In the genomic region with DNA sequence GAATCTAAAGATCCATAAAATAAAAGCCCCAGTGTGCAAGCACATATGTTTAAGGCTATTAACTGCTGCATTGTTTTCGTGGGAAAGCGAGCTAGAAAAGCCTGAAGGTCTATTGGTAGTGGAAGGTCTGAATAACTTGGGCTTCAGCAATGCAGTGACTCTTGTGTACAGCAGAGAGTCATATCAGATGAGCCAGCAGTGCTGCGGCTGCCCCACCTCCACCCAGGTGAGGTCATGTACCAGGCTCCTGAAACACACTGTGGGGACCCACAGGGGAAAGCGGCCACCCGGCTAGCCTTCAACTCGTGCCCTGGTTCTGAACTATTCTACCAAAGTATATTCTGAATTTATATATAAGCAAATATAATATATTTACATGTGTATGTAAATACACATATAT, we compare ENCODE assay signal across 1 cellular context.
TF ChIP-seq lines count a peak whose summit lies in the region.

No MANE protein-coding gene starts in this region.

TF ChIP-seq in K562, 482 proteins besides CTCF, POLR2A, EP300 and RAD21 (continued from another document and continues in another):
- TF ChIP-seq PHF20 (IDR thresholded peaks at IDR 0.05; ENCODE audit: partially characterized antibody) = no peak
- TF ChIP-seq NRF1 (conservative IDR thresholded peaks at IDR 0.05 in 1 of 2, IDR thresholded peaks at IDR 0.05 in 1 of 2) = no peak
- no peak for TF ChIP-seq WHSC1 (IDR thresholded peaks at IDR 0.05; ENCODE audit: low read length)
- TF ChIP-seq HNRNPK (IDR thresholded peaks at IDR 0.05; ENCODE audit: low read depth, low read length, poor library complexity, severe bottlenecking) = no peak
- TF ChIP-seq POLR2B (IDR thresholded peaks at IDR 0.05; ENCODE audit: low read depth, partially characterized antibody) = no peak
- no peak for TF ChIP-seq EZH2 (IDR thresholded peaks at IDR 0.05; ENCODE audit: borderline replicate concordance, low read depth, low read length)
- no peak for TF ChIP-seq ZNF217 (CRISPR knock-in tag; IDR thresholded peaks at IDR 0.05)
- TF ChIP-seq SRSF7 (optimal IDR thresholded peaks at IDR 0.05; ENCODE audit: low read depth, low read length) = no peak
- no peak for TF ChIP-seq RUNX1 (IDR thresholded peaks at IDR 0.05; ENCODE audit: low read depth)
- TF ChIP-seq EHMT2 (IDR thresholded peaks at IDR 0.05) = no peak
- TF ChIP-seq SIRT6 (IDR thresholded peaks at IDR 0.05; ENCODE audit: low read depth, low read length) = no peak
- TF ChIP-seq, protein P1, sequence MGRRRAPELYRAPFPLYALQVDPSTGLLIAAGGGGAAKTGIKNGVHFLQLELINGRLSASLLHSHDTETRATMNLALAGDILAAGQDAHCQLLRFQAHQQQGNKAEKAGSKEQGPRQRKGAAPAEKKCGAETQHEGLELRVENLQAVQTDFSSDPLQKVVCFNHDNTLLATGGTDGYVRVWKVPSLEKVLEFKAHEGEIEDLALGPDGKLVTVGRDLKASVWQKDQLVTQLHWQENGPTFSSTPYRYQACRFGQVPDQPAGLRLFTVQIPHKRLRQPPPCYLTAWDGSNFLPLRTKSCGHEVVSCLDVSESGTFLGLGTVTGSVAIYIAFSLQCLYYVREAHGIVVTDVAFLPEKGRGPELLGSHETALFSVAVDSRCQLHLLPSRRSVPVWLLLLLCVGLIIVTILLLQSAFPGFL (CRISPR knock-in tag; IDR thresholded peaks at IDR 0.05) = no peak
- no peak for TF ChIP-seq NCOA1 (IDR thresholded peaks at IDR 0.05; ENCODE audit: low read depth)
- TF ChIP-seq, protein P2, sequence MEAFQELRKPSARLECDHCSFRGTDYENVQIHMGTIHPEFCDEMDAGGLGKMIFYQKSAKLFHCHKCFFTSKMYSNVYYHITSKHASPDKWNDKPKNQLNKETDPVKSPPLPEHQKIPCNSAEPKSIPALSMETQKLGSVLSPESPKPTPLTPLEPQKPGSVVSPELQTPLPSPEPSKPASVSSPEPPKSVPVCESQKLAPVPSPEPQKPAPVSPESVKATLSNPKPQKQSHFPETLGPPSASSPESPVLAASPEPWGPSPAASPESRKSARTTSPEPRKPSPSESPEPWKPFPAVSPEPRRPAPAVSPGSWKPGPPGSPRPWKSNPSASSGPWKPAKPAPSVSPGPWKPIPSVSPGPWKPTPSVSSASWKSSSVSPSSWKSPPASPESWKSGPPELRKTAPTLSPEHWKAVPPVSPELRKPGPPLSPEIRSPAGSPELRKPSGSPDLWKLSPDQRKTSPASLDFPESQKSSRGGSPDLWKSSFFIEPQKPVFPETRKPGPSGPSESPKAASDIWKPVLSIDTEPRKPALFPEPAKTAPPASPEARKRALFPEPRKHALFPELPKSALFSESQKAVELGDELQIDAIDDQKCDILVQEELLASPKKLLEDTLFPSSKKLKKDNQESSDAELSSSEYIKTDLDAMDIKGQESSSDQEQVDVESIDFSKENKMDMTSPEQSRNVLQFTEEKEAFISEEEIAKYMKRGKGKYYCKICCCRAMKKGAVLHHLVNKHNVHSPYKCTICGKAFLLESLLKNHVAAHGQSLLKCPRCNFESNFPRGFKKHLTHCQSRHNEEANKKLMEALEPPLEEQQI (IDR thresholded peaks at IDR 0.05) = no peak
- no peak for TF ChIP-seq BRD4 (IDR thresholded peaks at IDR 0.05)
- TF ChIP-seq, protein P3, sequence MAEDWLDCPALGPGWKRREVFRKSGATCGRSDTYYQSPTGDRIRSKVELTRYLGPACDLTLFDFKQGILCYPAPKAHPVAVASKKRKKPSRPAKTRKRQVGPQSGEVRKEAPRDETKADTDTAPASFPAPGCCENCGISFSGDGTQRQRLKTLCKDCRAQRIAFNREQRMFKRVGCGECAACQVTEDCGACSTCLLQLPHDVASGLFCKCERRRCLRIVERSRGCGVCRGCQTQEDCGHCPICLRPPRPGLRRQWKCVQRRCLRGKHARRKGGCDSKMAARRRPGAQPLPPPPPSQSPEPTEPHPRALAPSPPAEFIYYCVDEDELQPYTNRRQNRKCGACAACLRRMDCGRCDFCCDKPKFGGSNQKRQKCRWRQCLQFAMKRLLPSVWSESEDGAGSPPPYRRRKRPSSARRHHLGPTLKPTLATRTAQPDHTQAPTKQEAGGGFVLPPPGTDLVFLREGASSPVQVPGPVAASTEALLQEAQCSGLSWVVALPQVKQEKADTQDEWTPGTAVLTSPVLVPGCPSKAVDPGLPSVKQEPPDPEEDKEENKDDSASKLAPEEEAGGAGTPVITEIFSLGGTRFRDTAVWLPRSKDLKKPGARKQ (CRISPR knock-in tag; IDR thresholded peaks at IDR 0.05) = no peak
- TF ChIP-seq GATA2 (CRISPR knock-in tag; IDR thresholded peaks at IDR 0.05) = peak; percentile 54
- no peak for TF ChIP-seq ZNF41 (CRISPR knock-in tag; conservative IDR thresholded peaks at IDR 0.05)
- TF ChIP-seq, protein P4, sequence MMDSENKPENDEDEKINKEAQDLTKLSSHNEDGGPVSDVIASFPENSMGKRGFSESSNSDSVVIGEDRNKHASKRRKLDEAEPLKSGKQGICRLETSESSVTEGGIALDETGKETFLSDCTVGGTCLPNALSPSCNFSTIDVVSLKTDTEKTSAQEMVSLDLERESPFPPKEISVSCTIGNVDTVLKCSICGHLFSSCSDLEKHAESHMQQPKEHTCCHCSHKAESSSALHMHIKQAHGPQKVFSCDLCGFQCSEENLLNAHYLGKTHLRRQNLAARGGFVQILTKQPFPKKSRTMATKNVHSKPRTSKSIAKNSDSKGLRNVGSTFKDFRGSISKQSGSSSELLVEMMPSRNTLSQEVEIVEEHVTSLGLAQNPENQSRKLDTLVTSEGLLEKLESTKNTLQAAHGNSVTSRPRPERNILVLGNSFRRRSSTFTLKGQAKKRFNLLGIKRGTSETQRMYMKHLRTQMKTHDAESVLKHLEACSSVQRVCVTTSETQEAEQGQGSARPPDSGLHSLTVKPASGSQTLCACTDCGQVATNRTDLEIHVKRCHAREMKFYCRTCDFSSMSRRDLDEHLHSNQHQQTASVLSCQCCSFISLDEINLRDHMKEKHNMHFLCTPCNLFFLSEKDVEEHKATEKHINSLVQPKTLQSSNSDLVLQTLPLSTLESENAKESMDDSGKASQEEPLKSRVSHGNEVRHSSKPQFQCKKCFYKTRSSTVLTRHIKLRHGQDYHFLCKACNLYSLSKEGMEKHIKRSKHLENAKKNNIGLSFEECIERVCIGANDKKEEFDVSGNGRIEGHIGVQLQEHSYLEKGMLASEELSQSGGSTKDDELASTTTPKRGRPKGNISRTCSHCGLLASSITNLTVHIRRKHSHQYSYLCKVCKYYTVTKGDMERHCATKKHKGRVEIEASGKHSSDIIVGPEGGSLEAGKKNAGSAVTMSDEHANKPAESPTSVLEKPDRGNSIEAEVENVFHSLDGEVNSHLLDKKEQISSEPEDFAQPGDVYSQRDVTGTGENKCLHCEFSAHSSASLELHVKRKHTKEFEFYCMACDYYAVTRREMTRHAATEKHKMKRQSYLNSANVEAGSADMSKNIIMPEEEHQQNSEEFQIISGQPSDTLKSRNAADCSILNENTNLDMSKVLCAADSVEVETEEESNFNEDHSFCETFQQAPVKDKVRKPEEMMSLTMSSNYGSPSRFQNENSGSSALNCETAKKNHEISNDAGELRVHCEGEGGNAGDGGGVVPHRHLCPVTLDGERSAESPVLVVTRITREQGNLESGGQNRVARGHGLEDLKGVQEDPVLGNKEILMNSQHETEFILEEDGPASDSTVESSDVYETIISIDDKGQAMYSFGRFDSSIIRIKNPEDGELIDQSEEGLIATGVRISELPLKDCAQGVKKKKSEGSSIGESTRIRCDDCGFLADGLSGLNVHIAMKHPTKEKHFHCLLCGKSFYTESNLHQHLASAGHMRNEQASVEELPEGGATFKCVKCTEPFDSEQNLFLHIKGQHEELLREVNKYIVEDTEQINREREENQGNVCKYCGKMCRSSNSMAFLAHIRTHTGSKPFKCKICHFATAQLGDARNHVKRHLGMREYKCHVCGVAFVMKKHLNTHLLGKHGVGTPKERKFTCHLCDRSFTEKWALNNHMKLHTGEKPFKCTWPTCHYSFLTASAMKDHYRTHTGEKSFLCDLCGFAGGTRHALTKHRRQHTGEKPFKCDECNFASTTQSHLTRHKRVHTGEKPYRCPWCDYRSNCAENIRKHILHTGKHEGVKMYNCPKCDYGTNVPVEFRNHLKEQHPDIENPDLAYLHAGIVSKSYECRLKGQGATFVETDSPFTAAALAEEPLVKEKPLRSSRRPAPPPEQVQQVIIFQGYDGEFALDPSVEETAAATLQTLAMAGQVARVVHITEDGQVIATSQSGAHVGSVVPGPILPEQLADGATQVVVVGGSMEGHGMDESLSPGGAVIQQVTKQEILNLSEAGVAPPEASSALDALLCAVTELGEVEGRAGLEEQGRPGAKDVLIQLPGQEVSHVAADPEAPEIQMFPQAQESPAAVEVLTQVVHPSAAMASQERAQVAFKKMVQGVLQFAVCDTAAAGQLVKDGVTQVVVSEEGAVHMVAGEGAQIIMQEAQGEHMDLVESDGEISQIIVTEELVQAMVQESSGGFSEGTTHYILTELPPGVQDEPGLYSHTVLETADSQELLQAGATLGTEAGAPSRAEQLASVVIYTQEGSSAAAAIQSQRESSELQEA (IDR thresholded peaks at IDR 0.05; ENCODE audit: low read depth) = no peak
- no peak for TF ChIP-seq IRF2 (CRISPR knock-in tag; IDR thresholded peaks at IDR 0.05)
- TF ChIP-seq NCOR1 (IDR thresholded peaks at IDR 0.05) = 0 out of 2 replicates have a peak, but pooled peaks have one; percentile 17
- no peak for TF ChIP-seq SAFB2 (IDR thresholded peaks at IDR 0.05; ENCODE audit: borderline replicate concordance, low read depth, low read length, severe bottlenecking)
- TF ChIP-seq ZFPM2 (CRISPR knock-in tag; IDR thresholded peaks at IDR 0.05) = no peak
- TF ChIP-seq CHD2 (IDR thresholded peaks at IDR 0.05; ENCODE audit: low read depth, low read length) = 0 out of 2 replicates have a peak, but pooled peaks have one; percentile 12
- TF ChIP-seq MEF2D (tag; conservative IDR thresholded peaks at IDR 0.05; ENCODE audit: low read depth) = no peak
- TF ChIP-seq ZNF253 (CRISPR knock-in tag; conservative IDR thresholded peaks at IDR 0.05) = no peak
- TF ChIP-seq LARP7 (IDR thresholded peaks at IDR 0.05) = no peak
- no peak for TF ChIP-seq ZBTB1 (CRISPR knock-in tag; IDR thresholded peaks at IDR 0.05; ENCODE audit: borderline replicate concordance, low read depth)
- TF ChIP-seq, protein P5, sequence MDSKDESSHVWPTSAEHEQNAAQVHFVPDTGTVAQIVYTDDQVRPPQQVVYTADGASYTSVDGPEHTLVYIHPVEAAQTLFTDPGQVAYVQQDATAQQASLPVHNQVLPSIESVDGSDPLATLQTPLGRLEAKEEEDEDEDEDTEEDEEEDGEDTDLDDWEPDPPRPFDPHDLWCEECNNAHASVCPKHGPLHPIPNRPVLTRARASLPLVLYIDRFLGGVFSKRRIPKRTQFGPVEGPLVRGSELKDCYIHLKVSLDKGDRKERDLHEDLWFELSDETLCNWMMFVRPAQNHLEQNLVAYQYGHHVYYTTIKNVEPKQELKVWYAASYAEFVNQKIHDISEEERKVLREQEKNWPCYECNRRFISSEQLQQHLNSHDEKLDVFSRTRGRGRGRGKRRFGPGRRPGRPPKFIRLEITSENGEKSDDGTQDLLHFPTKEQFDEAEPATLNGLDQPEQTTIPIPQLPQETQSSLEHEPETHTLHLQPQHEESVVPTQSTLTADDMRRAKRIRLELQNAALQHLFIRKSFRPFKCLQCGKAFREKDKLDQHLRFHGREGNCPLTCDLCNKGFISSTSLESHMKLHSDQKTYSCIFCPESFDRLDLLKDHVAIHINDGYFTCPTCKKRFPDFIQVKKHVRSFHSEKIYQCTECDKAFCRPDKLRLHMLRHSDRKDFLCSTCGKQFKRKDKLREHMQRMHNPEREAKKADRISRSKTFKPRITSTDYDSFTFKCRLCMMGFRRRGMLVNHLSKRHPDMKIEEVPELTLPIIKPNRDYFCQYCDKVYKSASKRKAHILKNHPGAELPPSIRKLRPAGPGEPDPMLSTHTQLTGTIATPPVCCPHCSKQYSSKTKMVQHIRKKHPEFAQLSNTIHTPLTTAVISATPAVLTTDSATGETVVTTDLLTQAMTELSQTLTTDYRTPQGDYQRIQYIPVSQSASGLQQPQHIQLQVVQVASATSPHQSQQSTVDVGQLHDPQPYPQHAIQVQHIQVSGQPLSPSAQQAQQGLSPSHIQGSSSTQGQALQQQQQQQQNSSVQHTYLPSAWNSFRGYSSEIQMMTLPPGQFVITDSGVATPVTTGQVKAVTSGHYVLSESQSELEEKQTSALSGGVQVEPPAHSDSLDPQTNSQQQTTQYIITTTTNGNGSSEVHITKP (IDR thresholded peaks at IDR 0.05; ENCODE audit: partially characterized antibody) = peak; percentile 85
- no peak for TF ChIP-seq ZNF146 (CRISPR knock-in tag; IDR thresholded peaks at IDR 0.05; ENCODE audit: unreplicated experiment)
- TF ChIP-seq, protein P6, sequence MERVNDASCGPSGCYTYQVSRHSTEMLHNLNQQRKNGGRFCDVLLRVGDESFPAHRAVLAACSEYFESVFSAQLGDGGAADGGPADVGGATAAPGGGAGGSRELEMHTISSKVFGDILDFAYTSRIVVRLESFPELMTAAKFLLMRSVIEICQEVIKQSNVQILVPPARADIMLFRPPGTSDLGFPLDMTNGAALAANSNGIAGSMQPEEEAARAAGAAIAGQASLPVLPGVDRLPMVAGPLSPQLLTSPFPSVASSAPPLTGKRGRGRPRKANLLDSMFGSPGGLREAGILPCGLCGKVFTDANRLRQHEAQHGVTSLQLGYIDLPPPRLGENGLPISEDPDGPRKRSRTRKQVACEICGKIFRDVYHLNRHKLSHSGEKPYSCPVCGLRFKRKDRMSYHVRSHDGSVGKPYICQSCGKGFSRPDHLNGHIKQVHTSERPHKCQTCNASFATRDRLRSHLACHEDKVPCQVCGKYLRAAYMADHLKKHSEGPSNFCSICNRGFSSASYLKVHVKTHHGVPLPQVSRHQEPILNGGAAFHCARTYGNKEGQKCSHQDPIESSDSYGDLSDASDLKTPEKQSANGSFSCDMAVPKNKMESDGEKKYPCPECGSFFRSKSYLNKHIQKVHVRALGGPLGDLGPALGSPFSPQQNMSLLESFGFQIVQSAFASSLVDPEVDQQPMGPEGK (CRISPR knock-in tag; IDR thresholded peaks at IDR 0.05; ENCODE audit: borderline replicate concordance) = no peak
- peak; percentile 17; the same call in 1 of the 2 replicates for TF ChIP-seq TAL1 (IDR thresholded peaks at IDR 0.05)
- peak; percentile 37 for TF ChIP-seq LEF1 (IDR thresholded peaks at IDR 0.05)
- no peak for TF ChIP-seq ZBED1 (IDR thresholded peaks at IDR 0.05)
- TF ChIP-seq, protein P7, sequence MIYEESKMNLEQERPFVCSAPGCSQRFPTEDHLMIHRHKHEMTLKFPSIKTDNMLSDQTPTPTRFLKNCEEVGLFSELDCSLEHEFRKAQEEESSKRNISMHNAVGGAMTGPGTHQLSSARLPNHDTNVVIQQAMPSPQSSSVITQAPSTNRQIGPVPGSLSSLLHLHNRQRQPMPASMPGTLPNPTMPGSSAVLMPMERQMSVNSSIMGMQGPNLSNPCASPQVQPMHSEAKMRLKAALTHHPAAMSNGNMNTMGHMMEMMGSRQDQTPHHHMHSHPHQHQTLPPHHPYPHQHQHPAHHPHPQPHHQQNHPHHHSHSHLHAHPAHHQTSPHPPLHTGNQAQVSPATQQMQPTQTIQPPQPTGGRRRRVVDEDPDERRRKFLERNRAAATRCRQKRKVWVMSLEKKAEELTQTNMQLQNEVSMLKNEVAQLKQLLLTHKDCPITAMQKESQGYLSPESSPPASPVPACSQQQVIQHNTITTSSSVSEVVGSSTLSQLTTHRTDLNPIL (CRISPR knock-in tag; IDR thresholded peaks at IDR 0.05) = no peak
- no peak for TF ChIP-seq PPARD (CRISPR knock-in tag; IDR thresholded peaks at IDR 0.05)
- peak; percentile 51 for TF ChIP-seq CREM (IDR thresholded peaks at IDR 0.05; ENCODE audit: low read depth)
- no peak for TF ChIP-seq TBL1XR1 (IDR thresholded peaks at IDR 0.05; ENCODE audit: low read length in 2 of 2)
- TF ChIP-seq FOXK2 (conservative IDR thresholded peaks at IDR 0.05 in 1 of 2, IDR thresholded peaks at IDR 0.05 in 1 of 2; ENCODE audit: low read depth in 2 of 2) = peak in 1 of 2 experiments; percentile 64; a peak in 1 of 4 replicates
- TF ChIP-seq NUFIP1 (IDR thresholded peaks at IDR 0.05; ENCODE audit: partially characterized antibody) = no peak
- peak; percentile 57 for TF ChIP-seq TCF3 (CRISPR knock-in tag; IDR thresholded peaks at IDR 0.05)
